Comparison of ENCODE assay signal across 24 cellular contexts in the genomic region with DNA sequence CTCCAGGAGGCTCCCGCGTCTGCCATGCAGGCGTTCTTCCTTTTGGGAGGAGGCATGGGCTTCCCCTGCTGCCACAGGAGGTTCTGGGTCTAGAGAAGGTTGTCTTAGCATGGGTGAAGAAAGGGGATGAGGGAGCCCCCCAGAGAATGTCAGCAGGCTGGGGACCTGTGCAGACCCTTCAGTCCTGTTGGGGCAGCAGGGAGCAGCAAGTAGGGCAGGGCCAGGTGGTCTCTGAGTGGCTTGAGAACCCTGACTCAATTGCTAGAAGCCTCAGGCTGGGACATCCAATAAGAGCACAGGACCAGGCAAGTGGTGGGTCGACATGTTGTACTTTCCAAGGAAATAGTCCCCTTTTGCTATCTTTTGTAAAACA. TPM values are rescaled to one million over a fixed set of nuclear protein-coding genes. Genes with fewer than 3 reads are reported as not detected.
DNase-seq lines count a peak whose midpoint lies in the region; ATAC-seq, FAIRE-seq and TF ChIP-seq lines count a peak whose summit lies in the region.
"Had no signal": no experiment of that assay in that cellular context is flagged by ENCODE, and none has a peak within 500 bp of the region (broad histone marks: within the 10 kb centered on the region; RNA-seq: fewer than 3 reads in every experiment).

No MANE protein-coding gene starts in this region.

- H3K36me3 ChIP-seq in K562 (ENCODE audit: control insufficient read depth, insufficient read depth, low read length) (no peaks in the 10 kb centered on the region), endodermal cell (ENCODE audit: control insufficient read depth, insufficient read depth, low read length) (no peaks in the 10 kb centered on the region), spleen (no peaks in the 10 kb centered on the region), PC-3 (ENCODE audit: low read depth, low read length) (no peaks in the 10 kb centered on the region), A673 (ENCODE audit: insufficient read depth, low read length, poor library complexity, severe bottlenecking) (no peaks in the 10 kb centered on the region)
- H3K36me3 ChIP-seq: BE2C; BLaER1 treated with 17β-estradiol and CSF1 and Interleukin-3, amounts not matched to agents 10 nM and 100 nM had no signal

- H3K4me3 Mint-ChIP-seq in endodermal cell = no peak overlapping the region
- H3K4me3 Mint-ChIP-seq: CD14-positive monocyte; CD4-positive, alpha-beta T cell had no signal

- H3K27me3 ChIP-seq in K562 (ENCODE audit: control insufficient read depth in 2 of 2, insufficient read depth in 2 of 2, low read length in 2 of 2) (peaks cover 0 to 11% of the 10 kb centered on the region in 2 experiments; a peak in 2 of 5 replicates), endodermal cell (ENCODE audit: control insufficient read depth, insufficient read depth, low read length, poor library complexity, severe bottlenecking) (no peaks in the 10 kb centered on the region), spleen (replicated peaks in 1 of 7) (peaks cover 0 to 24% (median 0%) of the 10 kb centered on the region in 7 donors), PC-3 (ENCODE audit: low read length) (peaks cover 21% of the 10 kb centered on the region; the same call in 1 of the 2 replicates), A673 (replicated peaks; ENCODE audit: insufficient read depth, low read depth, low read length, poor library complexity) (no peaks in the 10 kb centered on the region)
- H3K27me3 ChIP-seq: BE2C; BLaER1 treated with 17β-estradiol and CSF1 and Interleukin-3, amounts not matched to agents 10 nM and 100 nM had no signal

- BruUV-seq in K562 (replicated peaks; lab: Mats Ljungman, UMichigan) (no TSS peak), PC-3 (replicated peaks; lab: Mats Ljungman, UMichigan) (no TSS peak), A673 (replicated peaks; lab: Mats Ljungman, UMichigan) (no TSS peak)

- H3K27ac Mint-ChIP-seq in endodermal cell = no peak overlapping the region
- H3K27ac Mint-ChIP-seq: CD14-positive monocyte; CD4-positive, alpha-beta T cell had no signal

- H3K27ac ChIP-seq in K562 (ENCODE audit: extremely low read depth, low read depth, low read length) (no peak overlapping the region), endodermal cell (ENCODE audit: low read depth, low read length) (no peak overlapping the region), spleen (no peak overlapping the region), PC-3 (ENCODE audit: low read length) (no peak overlapping the region), A673 (ENCODE audit: low read depth, low read length, poor library complexity, severe bottlenecking) (no peak overlapping the region)
- H3K27ac ChIP-seq: BLaER1 treated with 17β-estradiol and CSF1 and Interleukin-3, amounts not matched to agents 10 nM and 100 nM; GM23248 had no signal

- H2AFZ ChIP-seq in K562 (ENCODE audit: low read depth, low read length) (no peak overlapping the region), PC-3 (ENCODE audit: low read length) (no peak overlapping the region)
- H2AFZ ChIP-seq: GM23248 had no signal

- no peaks in the 10 kb centered on the region for H3F3A ChIP-seq in PC-3 (ENCODE audit: low read length, unreplicated experiment)

- H3K9me3 Mint-ChIP-seq in endodermal cell = no peaks in the 10 kb centered on the region
- H3K9me3 Mint-ChIP-seq: CD4-positive, alpha-beta T cell had no signal

- TF ChIP-seq RAD21 in K562 (CRISPR knock-in tag; conservative IDR thresholded peaks at IDR 0.05 in 1 of 2, IDR thresholded peaks at IDR 0.05 in 1 of 2) = no peak

- peaks cover 17% of the 10 kb centered on the region for H3K4me1 Mint-ChIP-seq in endodermal cell

- TF ChIP-seq POLR2A in K562 (conservative IDR thresholded peaks at IDR 0.05) = no peak
- TF ChIP-seq POLR2A in spleen (IDR thresholded peaks at IDR 0.05) = no peak

- H3K4me2 ChIP-seq in K562 (ENCODE audit: insufficient read depth, low read length) = no peak overlapping the region
- no peak overlapping the region for H3K4me2 ChIP-seq in PC-3 (ENCODE audit: low read length)

- H3K9ac ChIP-seq in K562 (ENCODE audit: insufficient read depth in 1 of 2, low read depth in 2 of 2, low read length in 2 of 2) (no peak overlapping the region), endodermal cell (ENCODE audit: extremely low read depth, low read length, poor library complexity, severe bottlenecking) (no peak overlapping the region), PC-3 (ENCODE audit: low read length) (no peak overlapping the region)
- H3K9ac ChIP-seq: BLaER1 treated with 17β-estradiol and CSF1 and Interleukin-3, amounts not matched to agents 10 nM and 100 nM; GM23248 had no signal

- peaks cover 4% of the 10 kb centered on the region for H3K9me1 ChIP-seq in K562 (ENCODE audit: control insufficient read depth, insufficient read depth, low read length)

- POLR2A ChIA-PET in K562 (lab: Yijun Ruan, JAX) = interaction anchor here (1.5 kb wide), 1 partner anchor 9 kb away, joined by 4 read pairs; no protein-coding TSS in a partner anchor
- POLR2A ChIA-PET in PC-3 (lab: Charles Lee; ENCODE audit: unreplicated experiment) = no interaction called here
- POLR2A ChIA-PET in A673 (lab: Charles Lee; ENCODE audit: low non-redundant PET) = no interaction called here

- 0% methylated on average over 4 of the region's 4 CpGs for WGBS in K562 (ENCODE audit: insufficient coverage, low coverage, missing lambda C conversion rate)
- WGBS in endodermal cell (ENCODE audit: insufficient coverage in 1 of 2, insufficient read length in 1 of 2), 2 experiments = 97% methylated on average over 4 of the region's 4 CpGs; no CpG with 5 or more reads in 1 of the 2 experiments
- WGBS in spleen, 5 donors = 67 to 92% (median 91%) methylated on average over 1 to 4 of the region's 4 CpGs

- CTCF ChIA-PET in K562 (lab: Yijun Ruan, JAX; ENCODE audit: low intra/inter-chr PET ratio) (no interaction called here), PC-3 (lab: Charles Lee) (no interaction called here), A673 (lab: Charles Lee) (no interaction called here)

- DNase-seq in K562 (ENCODE audit: extremely low read depth in 1 of 4, low spot score in 3 of 4) (no peak), endodermal cell (no peak), spleen (peak; percentile 58), PC-3 (no peak), ACHN (no peak), A673 (ENCODE audit: low spot score) (no peak)
- DNase-seq: AML-193; BE2C; Calu3; CD4-positive, alpha-beta T cell; COR-L47; DMS53; DMS79 treated with DMSO at 0.1 percent for 48 hours; GF-D8; GM23248; HCEC 1CT had no signal

- no peak for FAIRE-seq in K562 (lab: Jason Lieb, UNC)
- FAIRE-seq: GM12891, GM18507, H1 had no signal

- TF ChIP-seq EP300 in K562 (IDR thresholded peaks at IDR 0.05; ENCODE audit: low read length) = no peak

- H3K4me3 ChIP-seq in K562 (no peak overlapping the region), endodermal cell (ENCODE audit: low read length) (no peak overlapping the region), spleen (no peak overlapping the region), PC-3 (ENCODE audit: low read length) (no peak overlapping the region), A673 (ENCODE audit: low read depth, low read length, poor library complexity, severe bottlenecking) (no peak overlapping the region)
- H3K4me3 ChIP-seq: BLaER1 treated with 17β-estradiol and CSF1 and Interleukin-3, amounts not matched to agents 10 nM and 100 nM; GM23248 had no signal

- intact Hi-C loops in K562 (cut with micrococcal nuclease) = no loop called here
- intact Hi-C loops in spleen (cut with DNase I; ENCODE audit: low total_unique reads) = no loop called here
- intact Hi-C loops in PC-3 (cut with micrococcal nuclease) = no loop called here
- intact Hi-C loops in A673 (cut with micrococcal nuclease; ENCODE audit: unreplicated experiment) = no loop called here

- H3K9me2 ChIP-seq in PC-3 (replicated peaks; ENCODE audit: low read length) = no peaks in the 10 kb centered on the region

- no peaks in the 10 kb centered on the region for H3K36me3 Mint-ChIP-seq in endodermal cell (ENCODE audit: low read depth)
- H3K36me3 Mint-ChIP-seq: CD14-positive monocyte had no signal

- TF ChIP-seq CTCF in K562 (IDR thresholded peaks at IDR 0.05 in 2 of 3, conservative IDR thresholded peaks at IDR 0.05 in 1 of 3; ENCODE audit: insufficient read depth in 2 of 3, low read depth in 1 of 3, low read length in 3 of 3) (no peak), endodermal cell (conservative IDR thresholded peaks at IDR 0.05) (peak; percentile 29), spleen (IDR thresholded peaks at IDR 0.05 in 8 of 11, conservative IDR thresholded peaks at IDR 0.05 in 3 of 11) (no peak), PC-3 (conservative IDR thresholded peaks at IDR 0.05; ENCODE audit: low read depth, low read length) (no peak), A673 (conservative IDR thresholded peaks at IDR 0.05; ENCODE audit: low read depth, low read length) (no peak)

- H3K27me3 Mint-ChIP-seq in endodermal cell (ENCODE audit: insufficient read depth) = peaks cover 5% of the 10 kb centered on the region

- H4K20me1 ChIP-seq in K562 (replicated peaks; ENCODE audit: control insufficient read depth, insufficient read depth, low read length) (0 out of 2 replicates have a peak, but pooled peaks cover 14% of the 10 kb centered on the region), PC-3 (ENCODE audit: low read length) (no peaks in the 10 kb centered on the region)
- H4K20me1 ChIP-seq: BLaER1 treated with 17β-estradiol and CSF1 and Interleukin-3, amounts not matched to agents 10 nM and 100 nM had no signal

- H3K9me3 ChIP-seq in K562 (replicated peaks; ENCODE audit: control insufficient read depth, insufficient read depth, low read depth, low read length) (no peaks in the 10 kb centered on the region), endodermal cell (ENCODE audit: control insufficient read depth, low read length) (no peaks in the 10 kb centered on the region), spleen (no peaks in the 10 kb centered on the region), PC-3 (ENCODE audit: low read length) (no peaks in the 10 kb centered on the region), A673 (ENCODE audit: low read depth, low read length, poor library complexity, severe bottlenecking) (no peaks in the 10 kb centered on the region)
- H3K9me3 ChIP-seq: BE2C; BLaER1 treated with 17β-estradiol and CSF1 and Interleukin-3, amounts not matched to agents 10 nM and 100 nM had no signal

- no peak for ATAC-seq in K562
- ATAC-seq in PC-3 = no peak

- H3K79me2 ChIP-seq in K562 (ENCODE audit: control insufficient read depth, insufficient read depth, low read length) = no peaks in the 10 kb centered on the region
- H3K79me2 ChIP-seq in PC-3 (ENCODE audit: low read length) = no peaks in the 10 kb centered on the region

- in situ Hi-C loops in K562 (cut with MboI) = no loop called here
- in situ Hi-C loops in ACHN (cut with HindIII; ENCODE audit: low pct_ligation_motif_present, low pct_unique_long_range_greater_than_20kb, low sequenced_read_pairs) = no loop called here

- no peaks in the 10 kb centered on the region for H3K4me1 ChIP-seq in K562 (replicated peaks in 1 of 2; ENCODE audit: control insufficient read depth in 2 of 2, insufficient read depth in 2 of 2, low read length in 2 of 2)
- no peaks in the 10 kb centered on the region for H3K4me1 ChIP-seq in endodermal cell (ENCODE audit: control insufficient read depth, insufficient read depth, low read length)
- H3K4me1 ChIP-seq in spleen = no peaks in the 10 kb centered on the region
- no peaks in the 10 kb centered on the region for H3K4me1 ChIP-seq in PC-3 (ENCODE audit: insufficient read depth, low read length)
- H3K4me1 ChIP-seq in A673 (ENCODE audit: insufficient read depth, low read length, poor library complexity, severe bottlenecking) = no peaks in the 10 kb centered on the region
- H3K4me1 ChIP-seq: BE2C had no signal

RNA-seq across cellular contexts. Expression of a gene that starts 34.4 kb away (rescaled TPM):
- total RNA-seq in K562 (2011; cell fraction: chromatin; rRNA removed; ENCODE audit: low replicate concordance) = not detected in 2 replicates
- 0.17 TPM in 1 of 2 replicates, not detected in the other for total RNA-seq in K562 (2011; cell fraction: nucleolus; rRNA removed)
- not detected in 2 replicates for total RNA-seq in K562 (2011; cell fraction: nucleoplasm; rRNA removed)
- not detected in 2 replicates for total RNA-seq in K562 (2014; rRNA removed)
- total RNA-seq in K562 (2014; rRNA removed; fragmentation: Illumina TruSeq; extraction: Trizol) = not detected in 2 replicates
- not detected in 2 replicates for total RNA-seq in K562 (2015; rRNA removed; fragmentation: Illumina TruSeq; extraction: Trizol)
- not detected in 2 replicates for total RNA-seq in K562 (2021)
- polyA plus RNA-seq in K562 (2011; rRNA removed) = 0.03 TPM in 1 of 2 replicates, not detected in the other
- polyA plus RNA-seq in K562 (2011; cell fraction: cytosol; rRNA removed) = not detected in 2 replicates
- polyA plus RNA-seq in K562 (2011; cell fraction: nucleus; rRNA removed) = 0.07 TPM in 1 of 2 replicates, not detected in the other
- 0.01 TPM in 1 of 2 replicates, not detected in the other for polyA plus RNA-seq in K562 (2012)
- not detected in 2 replicates for polyA plus RNA-seq in K562 (2014; fragmentation: Illumina TruSeq; extraction: Trizol)
- not detected for polyA plus RNA-seq in K562 (2014; fragmentation: Nextera tagmentation; extraction: Ambion mirVana)
- 0.07 TPM in 1 of 2 replicates, not detected in the other for polyA plus RNA-seq in K562 (2014; rRNA removed)
- polyA minus RNA-seq in K562 (2011; rRNA and poly(A)+ RNA removed) = not detected in 2 replicates
- polyA minus RNA-seq in K562 (2011; cell fraction: cytosol; rRNA and poly(A)+ RNA removed) = not detected in 2 replicates
- not detected in 2 replicates for polyA minus RNA-seq in K562 (2011; cell fraction: nucleus; rRNA and poly(A)+ RNA removed)
- 1 to 10 TPM; 1.2 to 2.1 TPM for total RNA-seq in endodermal cell
- 12.7 TPM for polyA plus RNA-seq in endodermal cell (2013, experiment 1 of 2)
- 10.1 TPM for polyA plus RNA-seq in endodermal cell (2013, experiment 2 of 2)
- 1 to 10 TPM in 4 of 7 donors, under 1 TPM in 3; 0.43 to 5.6 (median 1.0) TPM for total RNA-seq in spleen
- polyA plus RNA-seq in spleen = under 1 TPM; 0.04 to 0.13 (median 0.06) TPM
- not detected in 2 replicates for total RNA-seq in PC-3 (2014; rRNA removed)
- total RNA-seq in A673 (2021) = 0.11 TPM in 1 of 2 replicates, not detected in the other
- total RNA-seq: Calu3; CD4-positive, alpha-beta T cell; G401; GM23248 had no signal
- polyA plus RNA-seq: CD14-positive monocyte had no signal

RNA-seq across cellular contexts. Expression of a gene that starts 54.0 kb away (rescaled TPM):
- not detected in 2 replicates for total RNA-seq in K562 (2011; cell fraction: chromatin; rRNA removed; ENCODE audit: low replicate concordance)
- not detected in 2 replicates for total RNA-seq in K562 (2011; cell fraction: nucleolus; rRNA removed)
- not detected in 2 replicates for total RNA-seq in K562 (2011; cell fraction: nucleoplasm; rRNA removed)
- 0.61 TPM in 1 of 2 replicates, not detected in the other for total RNA-seq in K562 (2014; rRNA removed)
- total RNA-seq in K562 (2014; rRNA removed; fragmentation: Illumina TruSeq; extraction: Trizol) = not detected in 2 replicates
- not detected in 2 replicates for total RNA-seq in K562 (2015; rRNA removed; fragmentation: Illumina TruSeq; extraction: Trizol)
- not detected in 2 replicates for total RNA-seq in K562 (2021)
- not detected in 2 replicates for polyA plus RNA-seq in K562 (2011; rRNA removed)
- polyA plus RNA-seq in K562 (2011; cell fraction: cytosol; rRNA removed) = not detected in 2 replicates
- polyA plus RNA-seq in K562 (2011; cell fraction: nucleus; rRNA removed) = 0.25 TPM in 1 of 2 replicates, not detected in the other
- not detected in 2 replicates for polyA plus RNA-seq in K562 (2012)
- not detected in 2 replicates for polyA plus RNA-seq in K562 (2014; fragmentation: Illumina TruSeq; extraction: Trizol)
- polyA plus RNA-seq in K562 (2014; fragmentation: Nextera tagmentation; extraction: Ambion mirVana) = not detected
- polyA plus RNA-seq in K562 (2014; rRNA removed) = not detected in 2 replicates
- polyA minus RNA-seq in K562 (2011; rRNA and poly(A)+ RNA removed) = not detected in 2 replicates
- not detected in 2 replicates for polyA minus RNA-seq in K562 (2011; cell fraction: cytosol; rRNA and poly(A)+ RNA removed)
- not detected in 2 replicates for polyA minus RNA-seq in K562 (2011; cell fraction: nucleus; rRNA and poly(A)+ RNA removed)
- total RNA-seq in endodermal cell = not detected
- not detected for polyA plus RNA-seq in endodermal cell (2013, experiment 1 of 2)
- polyA plus RNA-seq in endodermal cell (2013, experiment 2 of 2) = not detected
- not detected for total RNA-seq in spleen
- polyA plus RNA-seq in spleen = not detected
- not detected in 2 replicates for total RNA-seq in PC-3 (2014; rRNA removed)
- total RNA-seq in A673 (2021) = not detected in 2 replicates
- total RNA-seq: A172; Calu3; CD4-positive, alpha-beta T cell; Daoy; G401; GM23248 had no signal
- polyA plus RNA-seq: CD14-positive monocyte, GM23248 had no signal
